10 cellular contexts compared by ENCODE assay signal in the genomic region with DNA sequence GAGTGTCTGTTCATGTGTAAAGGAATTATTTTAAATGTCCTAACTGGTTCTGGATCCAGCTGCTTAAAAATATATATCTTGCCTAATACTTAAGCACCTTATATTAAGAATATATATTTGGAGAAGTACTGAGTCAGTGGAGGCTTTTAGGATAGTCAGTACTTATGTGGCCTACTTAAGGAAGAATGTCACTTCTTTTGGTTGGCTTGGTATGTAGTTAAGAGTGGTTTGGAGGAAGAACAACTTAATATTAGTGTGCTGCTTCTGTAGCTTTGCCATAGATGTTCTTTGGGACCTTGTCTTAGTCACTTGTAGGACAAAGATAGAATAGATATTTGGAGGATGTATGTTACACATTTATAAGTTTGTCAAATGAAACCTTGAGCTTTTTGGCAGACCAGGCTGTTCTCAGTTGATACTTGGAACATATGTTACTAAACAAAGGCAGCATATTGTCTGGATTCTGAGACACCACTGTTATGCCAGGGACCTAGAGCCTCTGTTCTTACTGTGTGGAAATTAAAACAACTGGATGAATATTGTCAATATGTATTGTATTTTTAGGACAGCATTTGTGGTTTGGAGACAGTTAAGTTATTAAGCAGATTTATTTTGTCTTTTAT. TPM values are rescaled to one million over a fixed set of nuclear protein-coding genes. Genes with fewer than 3 reads are reported as not detected.
DNase-seq lines count a peak whose midpoint lies in the region; ATAC-seq and TF ChIP-seq lines count a peak whose summit lies in the region.
"Had no signal": no experiment of that assay in that cellular context is flagged by ENCODE, and none has a peak within 500 bp of the region (broad histone marks: within the 10 kb centered on the region; RNA-seq: fewer than 3 reads in every experiment).

No MANE protein-coding gene starts in this region.

- peaks cover 54% of the 10 kb centered on the region for H4K20me1 ChIP-seq in Loucy (ENCODE audit: insufficient read depth, low read length, poor library complexity, severe bottlenecking)

- H2AFZ ChIP-seq in Loucy (ENCODE audit: low read length), result no peak overlapping the region

- peak overlapping the region; percentile 45 to 55 for H3K27ac ChIP-seq in breast epithelium
- H3K27ac ChIP-seq in upper lobe of right lung, result no peak overlapping the region
- H3K27ac ChIP-seq: C4-2B had no signal

- TF ChIP-seq CTCF in CD14-positive monocyte (IDR thresholded peaks at IDR 0.05), result no peak
- no peak for TF ChIP-seq CTCF in Loucy (conservative IDR thresholded peaks at IDR 0.05; ENCODE audit: low read length)
- TF ChIP-seq CTCF in breast epithelium (IDR thresholded peaks at IDR 0.05), result no peak
- TF ChIP-seq CTCF in nephron (IDR thresholded peaks at IDR 0.05; ENCODE audit: unreplicated experiment in 3 of 3), result no peak
- TF ChIP-seq CTCF in upper lobe of right lung (IDR thresholded peaks at IDR 0.05), result no peak

- H3K27me3 ChIP-seq in Loucy (ENCODE audit: insufficient read depth, low read length, poor library complexity, severe bottlenecking) (no peaks in the 10 kb centered on the region), breast epithelium (no peaks in the 10 kb centered on the region), upper lobe of right lung (no peaks in the 10 kb centered on the region)
- H3K27me3 ChIP-seq: pancreas had no signal

- peak overlapping the region; percentile 23 for H3K9ac ChIP-seq in Loucy (ENCODE audit: low read depth, low read length, poor library complexity, severe bottlenecking)

- H3K9me3 Mint-ChIP-seq in CD14-positive monocyte (no peaks in the 10 kb centered on the region), nephron (no peaks in the 10 kb centered on the region)

- H3K36me3 ChIP-seq in Loucy (ENCODE audit: insufficient read depth, low read length), result no peaks in the 10 kb centered on the region
- no peaks in the 10 kb centered on the region for H3K36me3 ChIP-seq in breast epithelium
- no peaks in the 10 kb centered on the region for H3K36me3 ChIP-seq in upper lobe of right lung
- H3K36me3 ChIP-seq: pancreas had no signal

- no peaks in the 10 kb centered on the region for H3F3A ChIP-seq in Loucy (ENCODE audit: low read depth)

- intact Hi-C loops in CD14-positive monocyte (cut with micrococcal nuclease) (no loop called here), breast epithelium (cut with DNase I; ENCODE audit: low total_unique reads) (no loop called here), upper lobe of right lung (cut with DNase I) (no loop called here)

- peak overlapping the region; percentile 54 for H3K4me3 ChIP-seq in Loucy (ENCODE audit: low read length, poor library complexity, severe bottlenecking)
- peak overlapping the region in 1 of 3 donors; percentile 13 for H3K4me3 ChIP-seq in breast epithelium
- H3K4me3 ChIP-seq in upper lobe of right lung, result no peak overlapping the region
- H3K4me3 ChIP-seq: pancreas had no signal

- peak overlapping the region; percentile 62 to 88 (median 85) for H3K27ac Mint-ChIP-seq in CD14-positive monocyte
- peak overlapping the region; percentile 58 to 77 (median 75) for H3K27ac Mint-ChIP-seq in nephron

- H3K4me2 ChIP-seq in Loucy (ENCODE audit: low read depth, low read length, poor library complexity, severe bottlenecking), result peak overlapping the region; percentile 66

- no peak for TF ChIP-seq POLR2A in breast epithelium (IDR thresholded peaks at IDR 0.05)

- H3K4me1 Mint-ChIP-seq in CD14-positive monocyte (peaks cover 61% of the 10 kb centered on the region), nephron (peaks cover 36% of the 10 kb centered on the region)

- H3K9me2 ChIP-seq in Loucy (replicated peaks; ENCODE audit: low read depth, low read length), result no peaks in the 10 kb centered on the region

- H3K4me1 ChIP-seq in Loucy (ENCODE audit: insufficient read depth, low read length, poor library complexity, severe bottlenecking), result peaks cover 53% of the 10 kb centered on the region
- H3K4me1 ChIP-seq in breast epithelium, result peaks cover 0 to 20% of the 10 kb centered on the region in 2 donors
- peaks cover 54% of the 10 kb centered on the region for H3K4me1 ChIP-seq in upper lobe of right lung

- H3K27me3 Mint-ChIP-seq in CD14-positive monocyte (ENCODE audit: low read depth in 3 of 3) (no peaks in the 10 kb centered on the region), nephron (ENCODE audit: low read depth) (no peaks in the 10 kb centered on the region)

- DNase-seq in CD14-positive monocyte (ENCODE audit: low spot score) (no peak), breast epithelium (ENCODE audit: low spot score in 2 of 2) (no peak), NCI-H1417 (lab: John Stamatoyannopoulos, UW) (no peak), upper lobe of right lung (no peak)
- no peak for DNase-seq in stimulated activated CD8-positive, alpha-beta memory T cell treated with anti-CD3 and anti-CD28 coated beads, Interleukin-4, amount 100 ng/mL, for 48 hours
- DNase-seq: pancreas had no signal

- H3K9me3 ChIP-seq in Loucy (ENCODE audit: insufficient read depth, low read depth, low read length), result no peaks in the 10 kb centered on the region
- no peaks in the 10 kb centered on the region for H3K9me3 ChIP-seq in breast epithelium
- H3K9me3 ChIP-seq in upper lobe of right lung, result no peaks in the 10 kb centered on the region
- H3K9me3 ChIP-seq: pancreas had no signal

- ATAC-seq in GM18520 (IDR thresholded peaks at IDR 0.05; ENCODE audit: unreplicated experiment) (no peak), upper lobe of right lung (no peak)
- ATAC-seq: pancreas had no signal

- H3K36me3 Mint-ChIP-seq in CD14-positive monocyte (peaks cover 3 to 11% of the 10 kb centered on the region in 2 donors), nephron (ENCODE audit: low read depth) (no peaks in the 10 kb centered on the region)

- H3K79me2 ChIP-seq in Loucy (ENCODE audit: insufficient read depth, low read length), result peaks cover 96% of the 10 kb centered on the region

- peak overlapping the region; percentile 39 to 79 for H3K4me3 Mint-ChIP-seq in CD14-positive monocyte
- peak overlapping the region; percentile 33 to 87 (median 85) for H3K4me3 Mint-ChIP-seq in nephron

RNA-seq across cellular contexts. Expression of gene HIPK3, which starts 4.9 kb away (rescaled TPM):
- 10 to 100 TPM; 62.0 to 68.6 TPM for polyA plus RNA-seq in CD14-positive monocyte
- 100 to 1,000 TPM; 200 to 223 (median 202) TPM for total RNA-seq in breast epithelium
- total RNA-seq in upper lobe of right lung, result 146 TPM
